In genomic region chr17:50150354-50151040, GRCh38 we compare ENCODE assay signal across 8 cellular contexts. TPM values are rescaled to one million over a fixed set of nuclear protein-coding genes. Genes with fewer than 3 reads are reported as not detected.
A peak's percentile ranks its signal among the peaks of the same experiment; 100 is the strongest.
DNase-seq lines count a peak whose midpoint lies in the region; ATAC-seq, FAIRE-seq and TF ChIP-seq lines count a peak whose summit lies in the region.

TSS of gene PPP1R9B (minus strand) at chr17:50150677. CDS start at chr17:50150513, 164 bp downstream.

- in situ Hi-C loops in GM13977 (cut with MboI; ENCODE audit: low pct_unique_long_range_greater_than_20kb, low sequenced_read_pairs, unreplicated experiment) = no loop called here

- H2AFZ ChIP-seq in neuron (ENCODE audit: low read depth, low read length) = peak within 1 kb of the TSS; percentile 14

- H3K4me1 ChIP-seq in SJCRH30 (peaks cover 12% of the 10 kb centered on the region), esophagus squamous epithelium (peaks cover 51 to 93% (median 60%) of the 10 kb centered on the region in 3 donors), neuron (ENCODE audit: insufficient read depth, low read length) (peaks cover 39% of the 10 kb centered on the region)

- no peak for TF ChIP-seq CTCF in GM12875 (IDR thresholded peaks at IDR 0.05; ENCODE audit: borderline replicate concordance, insufficient read depth, low read depth, low read length)
- TF ChIP-seq CTCF in esophagus squamous epithelium (IDR thresholded peaks at IDR 0.05) = no peak
- no peak for TF ChIP-seq CTCF in GM13977 (IDR thresholded peaks at IDR 0.05; ENCODE audit: extremely low read depth, insufficient read depth, missing control alignments)

- DNase-seq in SJCRH30 (no peak), esophagus squamous epithelium (lab: John Stamatoyannopoulos, UW) (no peak), H54 (ENCODE audit: insufficient read length, low spot score) (no peak), GM13977 (ENCODE audit: low spot score) (no peak), GM19238 (ENCODE audit: insufficient read length, low spot score) (no peak)

- H3K9me3 ChIP-seq in SJCRH30 (replicated peaks) = no peaks in the 10 kb centered on the region
- H3K9me3 ChIP-seq in esophagus squamous epithelium = no peaks in the 10 kb centered on the region
- no peaks in the 10 kb centered on the region for H3K9me3 ChIP-seq in neuron (ENCODE audit: low read length)

- H3K27me3 ChIP-seq in SJCRH30 (no peaks in the 10 kb centered on the region), esophagus squamous epithelium (no peaks in the 10 kb centered on the region), neuron (ENCODE audit: insufficient read depth, low read length) (no peaks in the 10 kb centered on the region)

- intact Hi-C loops in esophagus squamous epithelium (cut with DNase I) = no loop called here

- 0 to 4% methylated on average over 1 to 5 of the region's 69 CpGs for WGBS in esophagus squamous epithelium, 2 donors

- peak within 1 kb of the TSS; percentile 56 for H3K27ac ChIP-seq in SJCRH30
- H3K27ac ChIP-seq in esophagus squamous epithelium = peak within 1 kb of the TSS; percentile 93 to 95 (median 94)

- H3K36me3 ChIP-seq in SJCRH30 (no peaks in the 10 kb centered on the region), esophagus squamous epithelium (no peaks in the 10 kb centered on the region), neuron (ENCODE audit: insufficient read depth, low read length) (no peaks in the 10 kb centered on the region)

- no peak for TF ChIP-seq POLR2A in esophagus squamous epithelium (IDR thresholded peaks at IDR 0.05)
- TF ChIP-seq POLR2A in H54 (IDR thresholded peaks at IDR 0.05; ENCODE audit: low read depth, low read length) = no peak

- no peak for FAIRE-seq in H54 (lab: Jason Lieb, UNC)

- no peak for ATAC-seq in GM21717 (IDR thresholded peaks at IDR 0.05; ENCODE audit: unreplicated experiment)

- H3K4me3 ChIP-seq in GM12875 (ENCODE audit: low read depth, low read length) = peak within 1 kb of the TSS; percentile 85
- H3K4me3 ChIP-seq in SJCRH30 = peak within 1 kb of the TSS; percentile 91
- H3K4me3 ChIP-seq in esophagus squamous epithelium = peak within 1 kb of the TSS; percentile 71 to 85 (median 82)
- H3K4me3 ChIP-seq in neuron (ENCODE audit: low read length) = peak within 1 kb of the TSS; percentile 69

RNA-seq across cellular contexts. Expression of gene PPP1R9B, which starts in this region (rescaled TPM):
- 32.1 TPM in 2 replicates for total RNA-seq in SJCRH30 (2014; rRNA removed; shearing (Covaris generic))
- 10 to 100 TPM; 24.9 to 35.9 (median 28.2) TPM for total RNA-seq in esophagus squamous epithelium
